In genomic region chr2:159050426-159050825, GRCh38 we compare ENCODE assay signal across 20 cellular contexts.
"Had no signal": no experiment of that assay in that cellular context is flagged by ENCODE, and none has a peak within 500 bp of the region (broad histone marks: within the 10 kb centered on the region; RNA-seq: fewer than 3 reads in every experiment).

No MANE protein-coding gene starts in this region.

- H3K36me3 Mint-ChIP-seq: naive thymus-derived CD8-positive, alpha-beta T cell; stimulated activated naive B cell treated with anti-CD40 and anti-IgM and Interleukin-4, amounts not matched to agents 10 μg/mL and 1 μg/mL and 100 μg/mL, for 72 hours had no signal

- H3K27ac Mint-ChIP-seq: dendritic cell treated with granulocyte-macrophage colony-stimulating factor and Interleukin-4, amounts not matched to agents 40 ng/mL and 50 ng/mL, for 4 days; naive thymus-derived CD8-positive, alpha-beta T cell; progenitor cell of endocrine pancreas; stimulated activated naive B cell treated with anti-CD40 and anti-IgM and Interleukin-4, amounts not matched to agents 10 μg/mL and 1 μg/mL and 100 μg/mL, for 72 hours; stimulated activated naive CD8-positive, alpha-beta T cell treated with anti-CD3 and anti-CD28 coated beads, Interleukin-15, Interleukin-2, amounts not matched to agents 100 ng/mL and 50 ng/mL, for 24 hours had no signal

- ATAC-seq: foreskin keratinocyte; left lobe of liver; naive thymus-derived CD8-positive, alpha-beta T cell; right lobe of liver; stimulated activated naive B cell treated with anti-CD40 and anti-IgM and Interleukin-4, amounts not matched to agents 10 μg/mL and 1 μg/mL and 100 μg/mL, for 72 hours had no signal

- H3K27me3 Mint-ChIP-seq: dendritic cell treated with granulocyte-macrophage colony-stimulating factor and Interleukin-4, amounts not matched to agents 40 ng/mL and 50 ng/mL, for 4 days; progenitor cell of endocrine pancreas; stimulated activated naive B cell treated with anti-CD40 and anti-IgM and Interleukin-4, amounts not matched to agents 10 μg/mL and 1 μg/mL and 100 μg/mL, for 72 hours; stimulated activated naive CD8-positive, alpha-beta T cell treated with anti-CD3 and anti-CD28 coated beads, Interleukin-15, Interleukin-2, amounts not matched to agents 100 ng/mL and 50 ng/mL, for 24 hours had no signal

- H3K9me3 Mint-ChIP-seq: dendritic cell treated with granulocyte-macrophage colony-stimulating factor and Interleukin-4, amounts not matched to agents 40 ng/mL and 50 ng/mL, for 4 days; naive thymus-derived CD8-positive, alpha-beta T cell; stimulated activated naive B cell treated with anti-CD40 and anti-IgM and Interleukin-4, amounts not matched to agents 10 μg/mL and 1 μg/mL and 100 μg/mL, for 72 hours; stimulated activated naive CD8-positive, alpha-beta T cell treated with anti-CD3 and anti-CD28 coated beads, Interleukin-15, Interleukin-2, amounts not matched to agents 100 ng/mL and 50 ng/mL, for 24 hours had no signal

- H3K4me1 Mint-ChIP-seq: naive thymus-derived CD8-positive, alpha-beta T cell; stimulated activated naive B cell treated with anti-CD40 and anti-IgM and Interleukin-4, amounts not matched to agents 10 μg/mL and 1 μg/mL and 100 μg/mL, for 72 hours had no signal

- DNase-seq: colonic mucosa; effector CD8-positive, alpha-beta T cell; foreskin keratinocyte; mesenchymal stem cell; naive thymus-derived CD8-positive, alpha-beta T cell; right lobe of liver; small intestine; stimulated activated CD4-positive, alpha-beta T cell treated with anti-CD3 and anti-CD28 coated beads, Interleukin-15, amount 100 ng/mL, for 24 hours; stimulated activated CD4-positive, alpha-beta T cell treated with anti-CD3 and anti-CD28 coated beads, Interleukin-2, amount 100 ng/mL, for 48 hours; stimulated activated naive B cell treated with anti-CD40 and anti-IgM and Interleukin-4, amounts not matched to agents 10 μg/mL and 1 μg/mL and 100 μg/mL, for 72 hours; upper lobe of left lung had no signal

- H3K27ac ChIP-seq: colonic mucosa, esophagus muscularis mucosa, foreskin keratinocyte, neutrophil, parathyroid adenoma, right lobe of liver, upper lobe of left lung had no signal

- H3K4me3 ChIP-seq: colonic mucosa, esophagus muscularis mucosa, right lobe of liver, thoracic aorta, tibial nerve, upper lobe of left lung had no signal

- H3K4me3 Mint-ChIP-seq: dendritic cell treated with granulocyte-macrophage colony-stimulating factor and Interleukin-4, amounts not matched to agents 40 ng/mL and 50 ng/mL, for 4 days; naive thymus-derived CD8-positive, alpha-beta T cell; stimulated activated naive B cell treated with anti-CD40 and anti-IgM and Interleukin-4, amounts not matched to agents 10 μg/mL and 1 μg/mL and 100 μg/mL, for 72 hours; stimulated activated naive CD8-positive, alpha-beta T cell treated with anti-CD3 and anti-CD28 coated beads, Interleukin-15, Interleukin-2, amounts not matched to agents 100 ng/mL and 50 ng/mL, for 24 hours had no signal
